Comparison of ENCODE assay signal across 10 cellular contexts in genomic region chr7:107958764-107959526, GRCh38. TPM values are rescaled to one million over a fixed set of nuclear protein-coding genes. Genes with fewer than 3 reads are reported as not detected.
DNase-seq lines count a peak whose midpoint lies in the region; ATAC-seq, FAIRE-seq and TF ChIP-seq lines count a peak whose summit lies in the region.
"Had no signal": no experiment of that assay in that cellular context is flagged by ENCODE, and none has a peak within 500 bp of the region (broad histone marks: within the 10 kb centered on the region; RNA-seq: fewer than 3 reads in every experiment).

No MANE protein-coding gene starts in this region.

- no peaks in the 10 kb centered on the region for H3K9me2 ChIP-seq in Karpas-422 (replicated peaks; ENCODE audit: insufficient read depth, low read length)

- H2AFZ ChIP-seq in Karpas-422 (ENCODE audit: low read length) (no peak overlapping the region), mammary epithelial cell (ENCODE audit: low read depth, low read length) (no peak overlapping the region), HepG2 (ENCODE audit: low read length) (no peak overlapping the region)

- TF ChIP-seq POLR2A in HepG2 (IDR thresholded peaks at IDR 0.05; ENCODE audit: insufficient read depth in 1 of 2, low read depth in 2 of 2, low read length in 2 of 2) (no peak), thyroid gland (IDR thresholded peaks at IDR 0.05) (no peak)

- DNase-seq in Karpas-422 (peak; percentile 23), mammary epithelial cell (peak; percentile 87), HepG2 (ENCODE audit: low spot score) (no peak), thyroid gland (no peak), NCI-H2107 treated with DMSO at 0.1 percent for 48 hours (lab: John Stamatoyannopoulos, UW; ENCODE audit: unreplicated experiment) (no peak), SW480 (ENCODE audit: low spot score) (no peak)
- no peak for DNase-seq in activated T-cell treated with anti-CD3 and anti-CD28 coated beads, Interleukin-2, amount 50 U/mL, for 1 hour
- DNase-seq: activated gamma-delta T cell; effector memory CD4-positive, alpha-beta T cell had no signal

- dilution Hi-C loops in mammary epithelial cell (cut with HindIII; ENCODE audit: low sequenced_read_pairs) = no loop called here

- no peak for TF ChIP-seq RAD21 in HepG2 (CRISPR knock-in tag; IDR thresholded peaks at IDR 0.05)

- 75% methylated on average over 12 of the region's 14 CpGs for WGBS in mammary epithelial cell (ENCODE audit: low coverage, missing lambda C conversion rate)
- 97% methylated on average over 11 of the region's 14 CpGs for WGBS in HepG2 (ENCODE audit: low lambda C conversion rate)
- WGBS in thyroid gland, 2 donors = 83 to 88% methylated on average over 14 of the region's 14 CpGs

- H3K27me3 ChIP-seq in Karpas-422 (ENCODE audit: low read length) (no peaks in the 10 kb centered on the region), mammary epithelial cell (ENCODE audit: insufficient read depth, low read length) (no peaks in the 10 kb centered on the region), HepG2 (ENCODE audit: control insufficient read depth in 1 of 2, insufficient read depth in 2 of 2, low read length in 2 of 2) (no peaks in the 10 kb centered on the region), thyroid gland (no peaks in the 10 kb centered on the region)

- H3K9me3 ChIP-seq in Karpas-422 (ENCODE audit: low read length) = no peaks in the 10 kb centered on the region
- no peaks in the 10 kb centered on the region for H3K9me3 ChIP-seq in mammary epithelial cell (replicated peaks; ENCODE audit: insufficient read depth, low read length)
- H3K9me3 ChIP-seq in HepG2 (ENCODE audit: low read length) = no peaks in the 10 kb centered on the region
- no peaks in the 10 kb centered on the region for H3K9me3 ChIP-seq in thyroid gland

- BruUV-seq in mammary epithelial cell (replicated peaks; lab: Mats Ljungman, UMichigan) (no TSS peak), HepG2 (replicated peaks; lab: Mats Ljungman, UMichigan) (no TSS peak)

- in situ Hi-C loops in mammary epithelial cell (cut with MboI; ENCODE audit: low sequenced_read_pairs in 2 of 2) (no loop called here), HepG2 (cut with HindIII; ENCODE audit: extremely low pct_ligation_motif_present, low pct_unique_long_range_greater_than_20kb) (no loop called here)

- H3K4me3 ChIP-seq in Karpas-422 (ENCODE audit: low read length) (no peak overlapping the region), mammary epithelial cell (replicated peaks in 1 of 3; ENCODE audit: insufficient read depth in 1 of 3, low read depth in 2 of 3, low read length in 3 of 3) (no peak overlapping the region), HepG2 (replicated peaks in 1 of 3; ENCODE audit: insufficient read depth in 1 of 3, low read depth in 2 of 3, low read length in 3 of 3) (no peak overlapping the region), thyroid gland (replicated peaks in 1 of 3) (no peak overlapping the region)

- no peaks in the 10 kb centered on the region for H3K79me2 ChIP-seq in Karpas-422 (ENCODE audit: low read length)
- no peaks in the 10 kb centered on the region for H3K79me2 ChIP-seq in mammary epithelial cell (ENCODE audit: insufficient read depth, low read length)
- H3K79me2 ChIP-seq in HepG2 (ENCODE audit: insufficient read depth, low read length) = no peaks in the 10 kb centered on the region

- no peak overlapping the region for H3K27ac ChIP-seq in Karpas-422 (ENCODE audit: low read length)
- no peak overlapping the region for H3K27ac ChIP-seq in mammary epithelial cell (ENCODE audit: insufficient read depth, low read depth, low read length)
- H3K27ac ChIP-seq in HepG2 (ENCODE audit: extremely low read length, insufficient read depth, low read length) = no peak overlapping the region
- peak overlapping the region in 2 of 3 donors; percentile 8 to 24 for H3K27ac ChIP-seq in thyroid gland

- TF ChIP-seq EP300 in HepG2 (IDR thresholded peaks at IDR 0.05; ENCODE audit: low read depth in 2 of 2, low read length in 2 of 2) = no peak
- TF ChIP-seq EP300 in HepG2 (CRISPR knock-in tag; IDR thresholded peaks at IDR 0.05; ENCODE audit: borderline replicate concordance) = no peak

- H3K4me2 ChIP-seq in Karpas-422 (ENCODE audit: low read depth, low read length, poor library complexity, severe bottlenecking) (no peak overlapping the region), mammary epithelial cell (ENCODE audit: insufficient read depth, low read depth, low read length) (no peak overlapping the region), HepG2 (ENCODE audit: low read depth, low read length) (no peak overlapping the region)

- no peak for FAIRE-seq in HepG2 (lab: Jason Lieb, UNC)

- H3K4me1 ChIP-seq in Karpas-422 (ENCODE audit: low read length) = no peaks in the 10 kb centered on the region
- H3K4me1 ChIP-seq in mammary epithelial cell (ENCODE audit: insufficient read depth, low read length) = peaks cover 3% of the 10 kb centered on the region
- H3K4me1 ChIP-seq in HepG2 (ENCODE audit: insufficient read depth, low read length) = peaks cover 11% of the 10 kb centered on the region
- peaks cover 0 to 4% of the 10 kb centered on the region in 2 donors for H3K4me1 ChIP-seq in thyroid gland

- no peak overlapping the region for H3K9ac ChIP-seq in Karpas-422 (ENCODE audit: low read length)
- H3K9ac ChIP-seq in mammary epithelial cell (ENCODE audit: insufficient read depth, low read length) = no peak overlapping the region
- no peak overlapping the region for H3K9ac ChIP-seq in HepG2 (ENCODE audit: insufficient read depth, low read depth, low read length)

- H3K36me3 ChIP-seq in Karpas-422 (ENCODE audit: insufficient read depth, low read length) (no peaks in the 10 kb centered on the region), mammary epithelial cell (ENCODE audit: insufficient read depth, low read length) (peaks cover 51% of the 10 kb centered on the region), HepG2 (replicated peaks in 1 of 2; ENCODE audit: control insufficient read depth in 1 of 2, insufficient read depth in 2 of 2, low read length in 2 of 2) (peaks cover 28 to 75% of the 10 kb centered on the region in 2 experiments), thyroid gland (peaks cover 35 to 59% of the 10 kb centered on the region in 2 donors)

- H4K20me1 ChIP-seq in Karpas-422 (ENCODE audit: insufficient read depth, low read depth, low read length) (no peaks in the 10 kb centered on the region), mammary epithelial cell (ENCODE audit: insufficient read depth, low read length) (no peaks in the 10 kb centered on the region), HepG2 (ENCODE audit: insufficient read depth, low read length) (no peaks in the 10 kb centered on the region)

- POLR2A ChIA-PET in HepG2 (lab: Yijun Ruan, JAX) = no interaction called here

- CTCF ChIA-PET in mammary epithelial cell (lab: Charles Lee; ENCODE audit: low non-redundant PET) = no interaction called here
- CTCF ChIA-PET in HepG2 (lab: Yijun Ruan, JAX; ENCODE audit: low intra/inter-chr PET ratio, low total read pairs) = no interaction called here

- ATAC-seq in HepG2 = no peak
- no peak for ATAC-seq in GM21528 (IDR thresholded peaks at IDR 0.05; ENCODE audit: low FRiP score, unreplicated experiment)

- intact Hi-C loops in mammary epithelial cell (cut with micrococcal nuclease) (no loop called here), HepG2 (cut with micrococcal nuclease; ENCODE audit: unreplicated experiment) (no loop called here), thyroid gland (cut with DNase I) (no loop called here)

- no peak for TF ChIP-seq CTCF in mammary epithelial cell (conservative IDR thresholded peaks at IDR 0.05 in 1 of 2, IDR thresholded peaks at IDR 0.05 in 1 of 2; ENCODE audit: extremely low read depth in 1 of 2, insufficient read depth in 1 of 2, low read depth in 1 of 2, low read length in 2 of 2)
- TF ChIP-seq CTCF in HepG2 (CRISPR knock-in tag; IDR thresholded peaks at IDR 0.05) = no peak
- TF ChIP-seq CTCF in thyroid gland (IDR thresholded peaks at IDR 0.05) = no peak

TF ChIP-seq in HepG2, 621 proteins besides CTCF, POLR2A, EP300 and RAD21 (continues in another document):
- TF ChIP-seq TEAD3 (CRISPR knock-in tag; optimal IDR thresholded peaks at IDR 0.05; ENCODE audit: borderline replicate concordance) (no peak), ZNF232 (CRISPR knock-in tag; IDR thresholded peaks at IDR 0.05; ENCODE audit: borderline replicate concordance) (no peak), XRCC5 (optimal IDR thresholded peaks at IDR 0.05; ENCODE audit: low read length) (no peak), MAFF (IDR thresholded peaks at IDR 0.05; ENCODE audit: low read depth, low read length) (peak; percentile 25), POLR2AphosphoS2 (IDR thresholded peaks at IDR 0.05; ENCODE audit: low read depth, low read length) (no peak), FOXP1 (IDR thresholded peaks at IDR 0.05) (no peak), FOXP1 (CRISPR knock-in tag; IDR thresholded peaks at IDR 0.05) (no peak)

RNA-seq across cellular contexts. Expression of gene LAMB1, which starts 44.0 kb away (rescaled TPM):
- total RNA-seq in Karpas-422 (2014; rRNA removed; shearing (Covaris generic); ENCODE audit: low replicate concordance) = not detected in 2 replicates
- 100 to 1,000 TPM; 219 to 285 TPM for total RNA-seq in mammary epithelial cell
- polyA plus RNA-seq in mammary epithelial cell = 76.2 TPM
- 447 TPM for polyA minus RNA-seq in mammary epithelial cell
- 56.4 and 109 TPM in 2 replicates for total RNA-seq in HepG2 (2016; rRNA removed; fragmentation: Illumina TruSeq; extraction: Trizol)
- total RNA-seq in HepG2 (2016; cell fraction: cytosol; rRNA removed; fragmentation: Illumina TruSeq; extraction: Trizol; ENCODE audit: low read depth) = 12.3 and 15.0 TPM in 2 replicates
- 48.3 and 110 TPM in 2 replicates for total RNA-seq in HepG2 (2016; cell fraction: insoluble cytoplasmic fraction; rRNA removed; fragmentation: Illumina TruSeq; extraction: Trizol)
- 19.7 and 21.8 TPM in 2 replicates for total RNA-seq in HepG2 (2016; cell fraction: membrane; rRNA removed; fragmentation: Illumina TruSeq; extraction: Trizol)
- total RNA-seq in HepG2 (2016; cell fraction: nucleus; rRNA removed; fragmentation: Illumina TruSeq; extraction: Trizol) = 137 and 161 TPM in 2 replicates
- polyA plus RNA-seq in HepG2 (2011; rRNA removed) = 124 and 127 TPM in 2 replicates
- polyA plus RNA-seq in HepG2 (2011; cell fraction: cytosol; rRNA removed) = 101 and 116 TPM in 2 replicates
- 265 and 290 TPM in 2 replicates for polyA plus RNA-seq in HepG2 (2011; cell fraction: nucleus; rRNA removed)
- 106 and 132 TPM in 2 replicates for polyA plus RNA-seq in HepG2 (2012)
- 5.0 and 5.8 TPM in 2 replicates for polyA plus RNA-seq in HepG2 (2016; cell fraction: cytosol; fragmentation: Illumina TruSeq; extraction: Trizol; ENCODE audit: low read depth)
- 59.1 and 60.9 TPM in 2 replicates for polyA plus RNA-seq in HepG2 (2016; cell fraction: insoluble cytoplasmic fraction; fragmentation: Illumina TruSeq; extraction: Trizol; ENCODE audit: low read depth)
- 8.8 and 14.3 TPM in 2 replicates for polyA plus RNA-seq in HepG2 (2016; cell fraction: membrane; fragmentation: Illumina TruSeq; extraction: Trizol; ENCODE audit: low read depth)
- 286 and 312 TPM in 2 replicates for polyA plus RNA-seq in HepG2 (2016; cell fraction: nucleus; fragmentation: Illumina TruSeq; extraction: Trizol; ENCODE audit: insufficient read depth, low read depth)
- 105 and 627 TPM in 2 replicates for polyA minus RNA-seq in HepG2 (2011; rRNA and poly(A)+ RNA removed; ENCODE audit: low replicate concordance)
- polyA minus RNA-seq in HepG2 (2011; cell fraction: cytosol; rRNA and poly(A)+ RNA removed) = 120 and 164 TPM in 2 replicates
- 204 and 208 TPM in 2 replicates for polyA minus RNA-seq in HepG2 (2011; cell fraction: nucleus; rRNA and poly(A)+ RNA removed)
- 100 to 1,000 TPM; 103 to 112 (median 106) TPM for total RNA-seq in thyroid gland

Comparison
In these comparisons a context has a peak if more than half of its experiments do, and no peak if none do; other contexts are left out.
1. DNase-seq: peak in Karpas-422 (single experiment) and mammary epithelial cell (single experiment); none in HepG2 (single experiment), thyroid gland (0 of 2), activated T-cell treated with anti-CD3 and anti-CD28 coated beads, Interleukin-2, amount 50 U/mL, for 1 hour (single experiment), NCI-H2107 treated with DMSO at 0.1 percent for 48 hours (single experiment) and SW480 (single experiment).
2. H3K27ac ChIP-seq: peak in thyroid gland (2 of 3); none in Karpas-422 (single experiment), mammary epithelial cell (single experiment) and HepG2 (single experiment).
3. RNA of gene LAMB1, which starts 44.0 kb away (total RNA-seq): 219 to 285 TPM in mammary epithelial cell, 12.3 to 161 TPM in HepG2 and 103 to 112 TPM in thyroid gland; not detected in Karpas-422; every median in the first group is over 10 times any median in the second.